Comparison of ENCODE assay signal across 31 cellular contexts in the genomic region with DNA sequence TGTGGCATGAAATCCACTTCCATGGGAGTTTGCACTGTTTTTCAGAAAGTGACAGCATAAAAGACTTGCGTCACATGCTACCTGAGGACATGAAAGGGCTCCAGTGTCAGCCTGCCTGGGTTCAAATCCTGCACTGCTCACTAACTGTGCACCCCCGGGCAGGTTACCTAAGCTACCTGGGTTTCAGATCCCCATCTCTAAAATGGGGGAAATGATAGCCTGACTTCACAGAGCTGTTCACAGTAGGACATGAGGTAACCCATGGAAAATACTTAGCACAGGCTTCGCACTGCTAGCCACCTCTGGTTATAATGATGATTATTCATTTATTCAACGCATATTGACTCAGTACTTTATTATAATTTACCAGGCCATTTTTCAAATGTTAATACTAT. TPM values are rescaled to one million over a fixed set of nuclear protein-coding genes. Genes with fewer than 3 reads are reported as not detected.
A peak's percentile ranks its signal among the peaks of the same experiment; 100 is the strongest.
DNase-seq lines count a peak whose midpoint lies in the region; ATAC-seq, FAIRE-seq and TF ChIP-seq lines count a peak whose summit lies in the region.
"Had no signal": no experiment of that assay in that cellular context is flagged by ENCODE, and none has a peak within 500 bp of the region (broad histone marks: within the 10 kb centered on the region; RNA-seq: fewer than 3 reads in every experiment).

No MANE protein-coding gene starts in this region.

- H3K27me3 Mint-ChIP-seq in activated T-cell treated with anti-CD3 and anti-CD28 coated beads, Interleukin-2, amount 50 U/mL, for 4 hours (ENCODE audit: low read depth), result no peaks in the 10 kb centered on the region
- H3K27me3 Mint-ChIP-seq: activated CD4-positive, alpha-beta T cell treated with anti-CD3 and anti-CD28 coated beads, Interleukin-2, amount 10 ng/mL, durations not matched to agents 7 days and 5 days; type B pancreatic cell had no signal

- H3K4me2 ChIP-seq in BLaER1 (peak overlapping the region; percentile 90), KMS-11 (peak overlapping the region; percentile 96; the same call in 1 of the 2 replicates), GM12878 (ENCODE audit: control insufficient read depth, insufficient read depth) (peak overlapping the region; percentile 89), smooth muscle cell (no peak overlapping the region)

- peaks cover 7% of the 10 kb centered on the region for H3F3A ChIP-seq in smooth muscle cell (ENCODE audit: low read depth)

- H3K4me1 ChIP-seq in BLaER1 (peaks cover 72% of the 10 kb centered on the region), KMS-11 (ENCODE audit: low read depth, poor library complexity, severe bottlenecking) (peaks cover 39% of the 10 kb centered on the region), GM12878 (ENCODE audit: control insufficient read depth, insufficient read depth, low read length) (peaks cover 33% of the 10 kb centered on the region), smooth muscle cell (ENCODE audit: low read depth) (peaks cover 11% of the 10 kb centered on the region)

- peaks cover 80% of the 10 kb centered on the region for H3K36me3 ChIP-seq in BLaER1
- H3K36me3 ChIP-seq in KMS-11 (ENCODE audit: insufficient read depth), result no peaks in the 10 kb centered on the region
- peaks cover 0 to 19% of the 10 kb centered on the region in 2 experiments for H3K36me3 ChIP-seq in GM12878 (ENCODE audit: control insufficient read depth in 2 of 2, insufficient read depth in 2 of 2, low read length in 1 of 2)
- H3K36me3 ChIP-seq in smooth muscle cell (ENCODE audit: low read depth), result peaks cover 5% of the 10 kb centered on the region
- H3K36me3 ChIP-seq: colonic mucosa, ovary had no signal

- H3K27ac ChIP-seq in BLaER1 (peak overlapping the region; percentile 97), KMS-11 (no peak overlapping the region), GM12878 (ENCODE audit: control insufficient read depth, insufficient read depth) (peak overlapping the region; percentile 90), smooth muscle cell (ENCODE audit: low read depth) (peak overlapping the region; percentile 89)
- H3K27ac ChIP-seq: adrenal gland, colonic mucosa, heart left ventricle, ovary had no signal

- H4K20me1 ChIP-seq in BLaER1 (no peaks in the 10 kb centered on the region), KMS-11 (ENCODE audit: insufficient read depth) (no peaks in the 10 kb centered on the region), GM12878 (ENCODE audit: control insufficient read depth, insufficient read depth) (no peaks in the 10 kb centered on the region), smooth muscle cell (ENCODE audit: low read depth) (no peaks in the 10 kb centered on the region)

- H3K9me3 ChIP-seq in BLaER1 (no peaks in the 10 kb centered on the region), GM12878 (replicated peaks; ENCODE audit: control insufficient read depth, insufficient read depth, low read length) (no peaks in the 10 kb centered on the region), smooth muscle cell (replicated peaks; ENCODE audit: low read depth) (no peaks in the 10 kb centered on the region)
- H3K9me3 ChIP-seq: adrenal gland, colonic mucosa, heart left ventricle, ovary had no signal

- H3K4me1 Mint-ChIP-seq in activated T-cell treated with anti-CD3 and anti-CD28 coated beads, Interleukin-2, amount 50 U/mL, for 4 hours (ENCODE audit: low read depth), result peaks cover 25% of the 10 kb centered on the region

- H3K4me3 ChIP-seq in BLaER1 (no peak overlapping the region), KMS-11 (IDR thresholded peaks at IDR 0.05; ENCODE audit: insufficient read depth, low read depth, low read length) (no peak overlapping the region), GM12878 (no peak overlapping the region), smooth muscle cell (no peak overlapping the region)
- H3K4me3 ChIP-seq: adrenal gland, colonic mucosa, heart left ventricle, lung, ovary, skin epidermis had no signal

- intact Hi-C loops in GM12878 (cut with micrococcal nuclease; ENCODE audit: unreplicated experiment), result loop anchor here (2.0 kb wide), 1 partner anchor 24 kb away; the partner anchor contains the start of gene TBC1D7

- in situ Hi-C loops in GM12878 (cut with MboI), result no loop called here

- SMC1A ChIA-PET in GM12878 (lab: Charles Lee; ENCODE audit: uncharacterized antibody, unreplicated experiment), result interaction anchor here (0.8 to 5.1 kb wide), 23 partner anchors 9 to 376 kb away, joined by 3 to 114 read pairs (median 5); partner anchors contain the start of gene TBC1D7

- no peak for DNase-seq in GM12878 (ENCODE audit: low read depth, low spot score)
- DNase-seq in smooth muscle cell (lab: John Stamatoyannopoulos, UW; ENCODE audit: unreplicated experiment), result no peak
- no peak for DNase-seq in cerebellar cortex (ENCODE audit: low spot score)
- no peak for DNase-seq in activated T-cell treated with anti-CD3 and anti-CD28 coated beads, Interleukin-2, amount 50 U/mL, for 4 hours
- DNase-seq: activated CD4-positive, alpha-beta T cell treated with anti-CD3 and anti-CD28 coated beads, Interleukin-2, amount 10 ng/mL, durations not matched to agents 7 days and 5 days; activated naive CD4-positive, alpha-beta T cell treated with anti-CD3 and anti-CD28 coated beads for 36 hours; activated T-cell treated with anti-CD3 and anti-CD28 coated beads, Interleukin-2, amount 50 U/mL, for 48 hours; adrenal gland; Calu3; colonic mucosa; DND-41; effector memory CD4-positive, alpha-beta T cell; erythroblast; GOT3; heart left ventricle; KBM-7; NCI-H1417 treated with DMSO at 0.1 percent for 48 hours; NCI-H446 treated with DMSO at 0.1 percent for 48 hours; NCI-H82; nephron progenitor cell; OCI-M1; ovary had no signal

- POLR2A ChIA-PET in GM12878 (lab: Charles Lee), result interaction anchor here (1.0 to 4.9 kb wide), 6 partner anchors 23 to 78 kb away, joined by 3 to 37 read pairs (median 12); partner anchors contain the start of gene TBC1D7

- WGBS in GM12878 (ENCODE audit: insufficient coverage, insufficient replicate concordance, low lambda C conversion rate, missing lambda C conversion rate), result 55% methylated on average over 4 of the region's 4 CpGs
- 81% methylated on average over 4 of the region's 4 CpGs for WGBS in smooth muscle cell (ENCODE audit: low lambda C conversion rate)

- BruUV-seq in GM12878 (replicated peaks; lab: Mats Ljungman, UMichigan), result no TSS peak

- no peaks in the 10 kb centered on the region for H3K27me3 ChIP-seq in BLaER1
- H3K27me3 ChIP-seq in KMS-11 (ENCODE audit: insufficient read depth, low read depth), result no peaks in the 10 kb centered on the region
- H3K27me3 ChIP-seq in GM12878 (replicated peaks in 1 of 2; ENCODE audit: control insufficient read depth in 2 of 2, insufficient read depth in 2 of 2, low read length in 1 of 2), result no peaks in the 10 kb centered on the region
- no peaks in the 10 kb centered on the region for H3K27me3 ChIP-seq in smooth muscle cell (ENCODE audit: low read depth)
- H3K27me3 ChIP-seq: adrenal gland, colonic mucosa, heart left ventricle, ovary had no signal

- peak overlapping the region; percentile 82; the same call in 1 of the 2 replicates for H3K9ac ChIP-seq in BLaER1
- no peak overlapping the region for H3K9ac ChIP-seq in KMS-11
- H3K9ac ChIP-seq in GM12878 (ENCODE audit: control insufficient read depth, insufficient read depth, low read length), result peak overlapping the region; percentile 24; the same call in 1 of the 2 replicates
- H3K9ac ChIP-seq in smooth muscle cell (ENCODE audit: low read depth), result no peak overlapping the region

- RAD21 ChIA-PET in GM12878 (lab: Charles Lee; ENCODE audit: unreplicated experiment), result interaction anchor here (1.2 to 5.3 kb wide), 12 partner anchors 16 to 111 kb away, joined by 3 to 88 read pairs (median 7); partner anchors contain the start of gene TBC1D7

- no peak overlapping the region for H3K4me3 Mint-ChIP-seq in activated T-cell treated with anti-CD3 and anti-CD28 coated beads, Interleukin-2, amount 50 U/mL, for 4 hours
- H3K4me3 Mint-ChIP-seq: activated CD4-positive, alpha-beta T cell treated with anti-CD3 and anti-CD28 coated beads, Interleukin-2, amount 10 ng/mL, durations not matched to agents 7 days and 5 days; activated naive CD4-positive, alpha-beta T cell treated with anti-CD3 and anti-CD28 coated beads for 36 hours; CD14-positive monocyte; nephron progenitor cell; T-helper 2 cell treated with Interferon-gamma antibody and Interleukin-4, amounts not matched to agents 5 μg/mL and 100 μg/mL, for 36 hours; type B pancreatic cell had no signal

- TF ChIP-seq RAD21 in GM12878 (IDR thresholded peaks at IDR 0.05; ENCODE audit: insufficient read depth, low read depth, low read length), result no peak

- ATAC-seq in GM12878 (peak; percentile 3; the same call in 1 of the 3 replicates), HG03139 (IDR thresholded peaks at IDR 0.05; ENCODE audit: unreplicated experiment) (no peak), HG03025 (IDR thresholded peaks at IDR 0.05; ENCODE audit: low FRiP score, unreplicated experiment) (no peak)
- ATAC-seq in activated T-cell treated with anti-CD3 and anti-CD28 coated beads, Interleukin-2, amount 50 U/mL, for 4 hours, result no peak
- ATAC-seq: heart left ventricle had no signal

- no peak for TF ChIP-seq CTCF in KMS-11 (conservative IDR thresholded peaks at IDR 0.05; ENCODE audit: low read depth, low read length)
- TF ChIP-seq CTCF in GM12878 (IDR thresholded peaks at IDR 0.05 in 2 of 3, conservative IDR thresholded peaks at IDR 0.05 in 1 of 3; ENCODE audit: control insufficient read depth in 2 of 3, extremely low read depth in 1 of 3, insufficient read depth in 1 of 3, low read depth in 3 of 3, low read length in 3 of 3), result no peak
- no peak for TF ChIP-seq CTCF in smooth muscle cell (IDR thresholded peaks at IDR 0.05; ENCODE audit: borderline replicate concordance, insufficient read depth, poor library complexity, severe bottlenecking)

- no peak for TF ChIP-seq POLR2A in GM12878 (IDR thresholded peaks at IDR 0.05; ENCODE audit: low read depth, low read length)

- peaks cover 62% of the 10 kb centered on the region for H3K36me3 Mint-ChIP-seq in activated T-cell treated with anti-CD3 and anti-CD28 coated beads, Interleukin-2, amount 50 U/mL, for 4 hours (ENCODE audit: insufficient read depth)

- FAIRE-seq in GM12878 (lab: Jason Lieb, UNC), result no peak

- no peaks in the 10 kb centered on the region for H3K9me3 Mint-ChIP-seq in activated T-cell treated with anti-CD3 and anti-CD28 coated beads, Interleukin-2, amount 50 U/mL, for 4 hours
- H3K9me3 Mint-ChIP-seq: activated CD4-positive, alpha-beta T cell treated with anti-CD3 and anti-CD28 coated beads, Interleukin-2, amount 10 ng/mL, durations not matched to agents 7 days and 5 days; CD14-positive monocyte; nephron progenitor cell; T-helper 2 cell treated with Interferon-gamma antibody and Interleukin-4, amounts not matched to agents 5 μg/mL and 100 μg/mL, for 36 hours; type B pancreatic cell had no signal

- no peak for TF ChIP-seq EP300 in GM12878 (IDR thresholded peaks at IDR 0.05; ENCODE audit: borderline replicate concordance in 1 of 2, control insufficient read depth in 1 of 2, low read depth in 2 of 2, low read length in 2 of 2)

- CTCF ChIA-PET in GM12878 (lab: Yijun Ruan, JAX), result interaction anchor here (0.6 to 4.6 kb wide), 13 partner anchors 15 to 416 kb away, joined by 3 to 35 read pairs (median 5); partner anchors contain the start of gene TBC1D7

- H3K79me2 ChIP-seq in KMS-11 (ENCODE audit: insufficient read depth, low read depth) (no peaks in the 10 kb centered on the region), GM12878 (ENCODE audit: control insufficient read depth, insufficient read depth, low read length) (no peaks in the 10 kb centered on the region), smooth muscle cell (ENCODE audit: low read depth) (no peaks in the 10 kb centered on the region)

- H2AFZ ChIP-seq in KMS-11 (ENCODE audit: low read depth), result no peak overlapping the region
- no peak overlapping the region for H2AFZ ChIP-seq in GM12878 (ENCODE audit: control insufficient read depth, low read depth, low read length)
- no peak overlapping the region for H2AFZ ChIP-seq in smooth muscle cell (ENCODE audit: low read depth)

RNA-seq across cellular contexts. Expression of gene TBC1D7, which starts 23.1 kb away (rescaled TPM):
- 62.0 and 68.8 TPM in 2 replicates for total RNA-seq in GM12878 (2013; cell fraction: nucleolus; rRNA removed)
- total RNA-seq in GM12878 (2014; rRNA removed) (20.8 and 24.6 TPM in 2 replicates), GM12878 (2014; rRNA removed; fragmentation: Illumina TruSeq; extraction: Trizol) (19.8 and 21.9 TPM in 2 replicates), GM12878 (2021) (21.0 and 23.1 TPM in 2 replicates), smooth muscle cell (19.6 and 21.1 TPM in 2 replicates)
- 24.3 TPM for polyA plus RNA-seq in GM12878 (2011; ENCODE audit: low read depth)
- polyA plus RNA-seq in GM12878 (2011; rRNA removed) (51.7 and 63.8 TPM in 2 replicates), GM12878 (2014; fragmentation: Illumina TruSeq; extraction: Trizol) (23.7 and 26.0 TPM in 2 replicates), GM12878 (2014; fragmentation: Nextera tagmentation; extraction: Ambion mirVana) (10 to 100 TPM; 36.5 to 39.3 TPM), GM12878 (2014; rRNA removed) (20.1 and 20.9 TPM in 2 replicates), GM12878 (2016; fragmentation: Nextera tagmentation; extraction: Ambion mirVana) (10 to 100 TPM; 57.7 to 65.9 TPM), smooth muscle cell (29.5 and 39.6 TPM in 2 replicates)
- polyA plus RNA-seq in GM12878 (2011; cell fraction: cytosol; rRNA removed), result 28.9 and 39.1 TPM in 2 replicates
- 34.2 and 40.4 TPM in 2 replicates for polyA plus RNA-seq in GM12878 (2011; cell fraction: nucleus; rRNA removed)
- 21.2 and 26.7 TPM in 2 replicates for polyA plus RNA-seq in GM12878 (2012)
- 35.0 and 64.7 TPM in 2 replicates for polyA minus RNA-seq in GM12878 (2011; rRNA and poly(A)+ RNA removed)
- 12.4 and 14.1 TPM in 2 replicates for polyA minus RNA-seq in GM12878 (2011; cell fraction: cytosol; rRNA and poly(A)+ RNA removed)
- 38.0 and 56.2 TPM in 2 replicates for polyA minus RNA-seq in GM12878 (2011; cell fraction: nucleus; rRNA and poly(A)+ RNA removed)
- total RNA-seq in activated T-cell treated with anti-CD3 and anti-CD28 coated beads, Interleukin-2, amount 50 U/mL, for 4 hours, result 10 to 100 TPM; 12.9 to 18.4 (median 15.5) TPM

Comparison
In these comparisons a context has a peak if more than half of its experiments do, and no peak if none do; other contexts are left out.
1. H3K9ac ChIP-seq: peak in BLaER1 (single experiment) and GM12878 (single experiment); none in KMS-11 (single experiment) and smooth muscle cell (single experiment).